In the genomic region with DNA sequence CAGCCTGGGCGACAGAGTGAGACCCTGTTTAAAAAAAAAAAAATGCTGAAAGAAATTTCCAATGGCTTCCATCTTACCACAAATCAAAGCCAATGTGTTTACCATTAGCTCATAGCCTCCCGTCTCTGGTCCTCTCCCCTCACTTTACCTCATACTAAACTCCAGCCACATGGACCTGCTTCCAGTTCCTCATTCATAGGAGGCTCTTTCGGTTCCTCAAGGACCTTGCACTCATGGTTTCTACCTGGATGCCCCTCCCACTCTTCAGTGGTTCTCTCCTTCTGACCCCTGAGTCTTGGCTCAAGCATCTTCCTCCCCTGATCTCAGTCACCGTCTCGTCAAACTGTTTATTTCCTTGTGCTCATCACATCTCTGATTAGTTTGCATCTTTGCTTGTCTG, we compare ENCODE assay signal across 34 cellular contexts. TPM values are rescaled to one million over a fixed set of nuclear protein-coding genes. Genes with fewer than 3 reads are reported as not detected.
A peak's percentile ranks its signal among the peaks of the same experiment; 100 is the strongest.
DNase-seq lines count a peak whose midpoint lies in the region; ATAC-seq, FAIRE-seq and TF ChIP-seq lines count a peak whose summit lies in the region.
"Had no signal": no experiment of that assay in that cellular context is flagged by ENCODE, and none has a peak within 500 bp of the region (broad histone marks: within the 10 kb centered on the region; RNA-seq: fewer than 3 reads in every experiment).

No MANE protein-coding gene starts in this region.

- H3K79me2 ChIP-seq in GM12878 (ENCODE audit: control insufficient read depth, insufficient read depth, low read length): no peaks in the 10 kb centered on the region

- no peak overlapping the region for H3K9ac ChIP-seq in GM12878 (ENCODE audit: control insufficient read depth, insufficient read depth, low read length)

- WGBS in GM12878 (ENCODE audit: insufficient coverage, insufficient replicate concordance, low lambda C conversion rate, missing lambda C conversion rate): 8% methylated on average over 5 of the region's 5 CpGs

- peaks cover 0 to 3% of the 10 kb centered on the region in 2 experiments; a peak in 1 of 4 replicates for H3K27me3 ChIP-seq in GM12878 (replicated peaks in 1 of 2; ENCODE audit: control insufficient read depth in 2 of 2, insufficient read depth in 2 of 2, low read length in 1 of 2)
- H3K27me3 ChIP-seq: ascending aorta had no signal

- H3K27me3 Mint-ChIP-seq in activated T-cell treated with anti-CD3 and anti-CD28 coated beads, Interleukin-2, amount 50 U/mL, for 4 hours (ENCODE audit: low read depth): peaks cover 25% of the 10 kb centered on the region

- peaks cover 13% of the 10 kb centered on the region for H3K4me1 Mint-ChIP-seq in activated T-cell treated with anti-CD3 and anti-CD28 coated beads, Interleukin-2, amount 50 U/mL, for 4 hours (ENCODE audit: low read depth)
- H3K4me1 Mint-ChIP-seq: activated naive CD8-positive, alpha-beta T cell treated with anti-CD3 and anti-CD28 coated beads, Interleukin-2, amount 10 ng/mL, durations not matched to agents 7 days and 5 days had no signal

- no peak overlapping the region for H3K27ac ChIP-seq in GM12878 (ENCODE audit: control insufficient read depth, insufficient read depth)
- H3K27ac ChIP-seq: ascending aorta, C4-2B, epithelial cell of prostate, psoas muscle, tibial artery had no signal

- no peaks in the 10 kb centered on the region for H3K9me3 ChIP-seq in GM12878 (replicated peaks; ENCODE audit: control insufficient read depth, insufficient read depth, low read length)
- H3K9me3 ChIP-seq: ascending aorta, Caco-2, mucosa of descending colon, psoas muscle, tibial artery had no signal

- H3K4me2 ChIP-seq in GM12878 (ENCODE audit: control insufficient read depth, insufficient read depth): no peak overlapping the region

- TF ChIP-seq CTCF in GM12878 (IDR thresholded peaks at IDR 0.05 in 2 of 3, conservative IDR thresholded peaks at IDR 0.05 in 1 of 3; ENCODE audit: control insufficient read depth in 2 of 3, extremely low read depth in 1 of 3, insufficient read depth in 1 of 3, low read depth in 3 of 3, low read length in 3 of 3): no peak

- TF ChIP-seq RAD21 in GM12878 (IDR thresholded peaks at IDR 0.05; ENCODE audit: insufficient read depth, low read depth, low read length): no peak

- intact Hi-C loops in GM12878 (cut with micrococcal nuclease; ENCODE audit: unreplicated experiment): no loop called here

- no peak overlapping the region for H3K4me3 Mint-ChIP-seq in activated T-cell treated with anti-CD3 and anti-CD28 coated beads, Interleukin-2, amount 50 U/mL, for 4 hours
- H3K4me3 Mint-ChIP-seq: activated CD4-positive, alpha-beta T cell treated with anti-CD3 and anti-CD28 coated beads, Interleukin-2, amount 10 ng/mL, durations not matched to agents 7 days and 5 days; activated naive CD8-positive, alpha-beta T cell treated with anti-CD3 and anti-CD28 coated beads, Interleukin-2, amount 10 ng/mL, durations not matched to agents 7 days and 5 days; activated T-cell treated with anti-CD3 and anti-CD28 coated beads, Interleukin-2, amount 50 U/mL, for 24 hours; natural killer cell treated with Interleukin-12 subunit alpha and Interleukin-12 subunit beta and Interleukin-15 and Interleukin-18, amount 100 ng/mL, for 72 hours; T-cell had no signal

- no TSS peak for BruUV-seq in GM12878 (replicated peaks; lab: Mats Ljungman, UMichigan)

- no peaks in the 10 kb centered on the region for H3K36me3 Mint-ChIP-seq in activated T-cell treated with anti-CD3 and anti-CD28 coated beads, Interleukin-2, amount 50 U/mL, for 4 hours (ENCODE audit: insufficient read depth)
- H3K36me3 Mint-ChIP-seq: activated naive CD8-positive, alpha-beta T cell treated with anti-CD3 and anti-CD28 coated beads, Interleukin-2, amount 10 ng/mL, durations not matched to agents 7 days and 5 days; natural killer cell treated with Interleukin-12 subunit alpha and Interleukin-12 subunit beta and Interleukin-15 and Interleukin-18, amount 100 ng/mL, for 72 hours; T-cell had no signal

- H3K36me3 ChIP-seq in GM12878 (ENCODE audit: control insufficient read depth in 2 of 2, insufficient read depth in 2 of 2, low read length in 1 of 2): no peaks in the 10 kb centered on the region
- H3K36me3 ChIP-seq: ascending aorta, tibial artery had no signal

- H2AFZ ChIP-seq in GM12878 (ENCODE audit: control insufficient read depth, low read depth, low read length): no peak overlapping the region

- POLR2A ChIA-PET in GM12878 (lab: Charles Lee): interaction anchor here (1.0 kb wide), 1 partner anchor 9 kb away, joined by 3 read pairs; no protein-coding TSS in a partner anchor

- no peak for TF ChIP-seq EP300 in GM12878 (IDR thresholded peaks at IDR 0.05; ENCODE audit: borderline replicate concordance in 1 of 2, control insufficient read depth in 1 of 2, low read depth in 2 of 2, low read length in 2 of 2)

- CTCF ChIA-PET in GM12878 (lab: Yijun Ruan, JAX): interaction anchor here (0.6 to 1.4 kb wide), 2 partner anchors 9 to 460 kb away, joined by 4 to 5 read pairs; no protein-coding TSS in a partner anchor

- H3K4me3 ChIP-seq in GM12878: no peak overlapping the region
- H3K4me3 ChIP-seq: ascending aorta, mucosa of descending colon, psoas muscle, tibial artery had no signal

- H3K9me3 Mint-ChIP-seq in activated T-cell treated with anti-CD3 and anti-CD28 coated beads, Interleukin-2, amount 50 U/mL, for 4 hours: no peaks in the 10 kb centered on the region
- H3K9me3 Mint-ChIP-seq: activated CD4-positive, alpha-beta T cell treated with anti-CD3 and anti-CD28 coated beads, Interleukin-2, amount 10 ng/mL, durations not matched to agents 7 days and 5 days; activated naive CD8-positive, alpha-beta T cell treated with anti-CD3 and anti-CD28 coated beads, Interleukin-2, amount 10 ng/mL, durations not matched to agents 7 days and 5 days; activated T-cell treated with anti-CD3 and anti-CD28 coated beads, Interleukin-2, amount 50 U/mL, for 24 hours; natural killer cell treated with Interleukin-12 subunit alpha and Interleukin-12 subunit beta and Interleukin-15 and Interleukin-18, amount 100 ng/mL, for 72 hours; T-cell had no signal

- peak; percentile 84 for FAIRE-seq in GM12878 (lab: Jason Lieb, UNC)
- FAIRE-seq: colon, RCC 7860 had no signal

- RAD21 ChIA-PET in GM12878 (lab: Charles Lee; ENCODE audit: unreplicated experiment): interaction anchor here (1.0 to 1.1 kb wide), 2 partner anchors 22 to 28 kb away, joined by 3 read pairs; no protein-coding TSS in a partner anchor

- DNase-seq in SIG-M5 treated with dmso at 0.1 percent for 504 hours (lab: John Stamatoyannopoulos, UW; ENCODE audit: unreplicated experiment): peak; percentile 11
- DNase-seq in SIG-M5 (lab: John Stamatoyannopoulos, UW): no peak
- DNase-seq in MV-4-11 (lab: John Stamatoyannopoulos, UW): peak; percentile 42
- peak; percentile 32 for DNase-seq in GM12878 (ENCODE audit: low read depth, low spot score)
- DNase-seq in DMS 273 treated with DMSO at 0.1 percent for 48 hours (lab: John Stamatoyannopoulos, UW): no peak
- DNase-seq in activated T-cell treated with anti-CD3 and anti-CD28 coated beads, Interleukin-2, amount 50 U/mL, for 4 hours: no peak
- no peak for DNase-seq in activated T-cell treated with anti-CD3 and anti-CD28 coated beads for 4 hours
- DNase-seq: 8988T; activated CD4-positive, alpha-beta T cell treated with anti-CD3 and anti-CD28 coated beads, Interleukin-2, amount 10 ng/mL, durations not matched to agents 7 days and 5 days; activated gamma-delta T cell; activated naive CD8-positive, alpha-beta T cell treated with anti-CD3 and anti-CD28 coated beads, Interleukin-2, amount 10 ng/mL, durations not matched to agents 7 days and 5 days; activated T-cell treated with anti-CD3 and anti-CD28 coated beads, Interleukin-2, amount 50 U/mL, for 24 hours; Caco-2; DMS79; hippocampal formation; mammary epithelial cell; mucosa of descending colon; NCI-H1417 treated with DMSO at 0.1 percent for 48 hours; NCI-H2081; NCI-H526; NK-92 treated with Interleukin-12 subunit alpha and Interleukin-12 subunit beta, amount 100 ng/mL, for 24 hours; occipital lobe; psoas muscle; T-cell; tibial artery had no signal

- H4K20me1 ChIP-seq in GM12878 (ENCODE audit: control insufficient read depth, insufficient read depth): no peaks in the 10 kb centered on the region

- TF ChIP-seq POLR2A in GM12878 (IDR thresholded peaks at IDR 0.05; ENCODE audit: low read depth, low read length): no peak

- ATAC-seq in GM12878 (peak; percentile 48), HG03095 (IDR thresholded peaks at IDR 0.05; ENCODE audit: unreplicated experiment) (no peak)
- no peak for ATAC-seq in activated T-cell treated with anti-CD3 and anti-CD28 coated beads, Interleukin-2, amount 50 U/mL, for 4 hours
- ATAC-seq: HCT116; mucosa of descending colon; natural killer cell treated with Interleukin-12 subunit alpha and Interleukin-12 subunit beta and Interleukin-15 and Interleukin-18, amount 100 ng/mL, for 72 hours; psoas muscle; sciatic nerve; T-cell had no signal

- SMC1A ChIA-PET in GM12878 (lab: Charles Lee; ENCODE audit: uncharacterized antibody, unreplicated experiment): no interaction called here

- in situ Hi-C loops in GM12878 (cut with MboI): no loop called here

- peaks cover 23% of the 10 kb centered on the region for H3K4me1 ChIP-seq in GM12878 (ENCODE audit: control insufficient read depth, insufficient read depth, low read length)

RNA-seq across cellular contexts. Expression of a gene that starts 3.8 kb away (rescaled TPM):
- 34.0 and 49.6 TPM in 2 replicates for total RNA-seq in GM12878 (2013; cell fraction: nucleolus; rRNA removed)
- total RNA-seq in GM12878 (2014; rRNA removed): 88.3 and 98.2 TPM in 2 replicates
- total RNA-seq in GM12878 (2014; rRNA removed; fragmentation: Illumina TruSeq; extraction: Trizol): 35.3 and 38.6 TPM in 2 replicates
- 63.8 and 72.1 TPM in 2 replicates for total RNA-seq in GM12878 (2021)
- polyA plus RNA-seq in GM12878 (2011; ENCODE audit: low read depth): 27.4 TPM
- 14.4 and 27.9 TPM in 2 replicates for polyA plus RNA-seq in GM12878 (2011; rRNA removed)
- 53.1 and 56.5 TPM in 2 replicates for polyA plus RNA-seq in GM12878 (2011; cell fraction: cytosol; rRNA removed)
- polyA plus RNA-seq in GM12878 (2011; cell fraction: nucleus; rRNA removed): 93.4 and 142 TPM in 2 replicates
- 26.0 and 37.6 TPM in 2 replicates for polyA plus RNA-seq in GM12878 (2012)
- 13.5 and 28.8 TPM in 2 replicates for polyA plus RNA-seq in GM12878 (2014; fragmentation: Illumina TruSeq; extraction: Trizol)
- polyA plus RNA-seq in GM12878 (2014; fragmentation: Nextera tagmentation; extraction: Ambion mirVana): 10 to 100 TPM; 17.0 to 33.5 TPM
- polyA plus RNA-seq in GM12878 (2014; rRNA removed): 80.6 and 124 TPM in 2 replicates
- polyA plus RNA-seq in GM12878 (2016; fragmentation: Nextera tagmentation; extraction: Ambion mirVana): 10 to 100 TPM; 63.2 to 64.1 TPM
- 19.9 and 23.1 TPM in 2 replicates for polyA minus RNA-seq in GM12878 (2011; rRNA and poly(A)+ RNA removed)
- 14.2 and 15.2 TPM in 2 replicates for polyA minus RNA-seq in GM12878 (2011; cell fraction: cytosol; rRNA and poly(A)+ RNA removed)
- 9.8 and 24.4 TPM in 2 replicates for polyA minus RNA-seq in GM12878 (2011; cell fraction: nucleus; rRNA and poly(A)+ RNA removed)
- 10 to 100 TPM; 50.1 to 53.5 (median 50.3) TPM for total RNA-seq in activated T-cell treated with anti-CD3 and anti-CD28 coated beads, Interleukin-2, amount 50 U/mL, for 4 hours

RNA-seq across cellular contexts. Expression of a gene that starts 21.6 kb away (rescaled TPM):
- total RNA-seq in GM12878 (2013; cell fraction: nucleolus; rRNA removed): 1.7 TPM in 1 of 2 replicates, not detected in the other
- total RNA-seq in GM12878 (2014; rRNA removed) (1.3 and 1.6 TPM in 2 replicates), GM12878 (2014; rRNA removed; fragmentation: Illumina TruSeq; extraction: Trizol) (0.49 and 0.69 TPM in 2 replicates), GM12878 (2021) (1.6 and 2.3 TPM in 2 replicates)
- 0.29 TPM for polyA plus RNA-seq in GM12878 (2011; ENCODE audit: low read depth)
- polyA plus RNA-seq in GM12878 (2011; rRNA removed) (0.19 and 0.58 TPM in 2 replicates), GM12878 (2014; fragmentation: Illumina TruSeq; extraction: Trizol) (0.32 TPM in 1 of 2 replicates, not detected in the other), GM12878 (2014; fragmentation: Nextera tagmentation; extraction: Ambion mirVana) (under 1 TPM in 1 of 2 experiments, not detected in 1; 0.09 TPM), GM12878 (2014; rRNA removed) (0.50 and 0.86 TPM in 2 replicates), GM12878 (2016; fragmentation: Nextera tagmentation; extraction: Ambion mirVana) (1 to 10 TPM; 1.3 to 2.5 TPM)
- 0.52 and 1.0 TPM in 2 replicates for polyA plus RNA-seq in GM12878 (2011; cell fraction: cytosol; rRNA removed)
- 1.8 TPM in 2 replicates for polyA plus RNA-seq in GM12878 (2011; cell fraction: nucleus; rRNA removed)
- polyA plus RNA-seq in GM12878 (2012): 1.0 and 1.3 TPM in 2 replicates
- 0.51 and 1.4 TPM in 2 replicates for polyA minus RNA-seq in GM12878 (2011; rRNA and poly(A)+ RNA removed)
- 0.67 TPM in 1 of 2 replicates, not detected in the other for polyA minus RNA-seq in GM12878 (2011; cell fraction: cytosol; rRNA and poly(A)+ RNA removed)
- 0.60 TPM in 1 of 2 replicates, not detected in the other for polyA minus RNA-seq in GM12878 (2011; cell fraction: nucleus; rRNA and poly(A)+ RNA removed)
- total RNA-seq in activated T-cell treated with anti-CD3 and anti-CD28 coated beads, Interleukin-2, amount 50 U/mL, for 4 hours: under 1 TPM; 0.65 to 0.68 (median 0.66) TPM

RNA-seq across cellular contexts. Expression of a gene that starts 26.1 kb away (rescaled TPM):
- 8.0 and 12.8 TPM in 2 replicates for total RNA-seq in GM12878 (2013; cell fraction: nucleolus; rRNA removed)
- total RNA-seq in GM12878 (2014; rRNA removed) (0.60 and 0.62 TPM in 2 replicates), GM12878 (2014; rRNA removed; fragmentation: Illumina TruSeq; extraction: Trizol) (0.28 and 0.40 TPM in 2 replicates), GM12878 (2021) (0.72 and 1.3 TPM in 2 replicates)
- 0.55 TPM for polyA plus RNA-seq in GM12878 (2011; ENCODE audit: low read depth)
- polyA plus RNA-seq in GM12878 (2011; rRNA removed) (0.68 and 1.0 TPM in 2 replicates), GM12878 (2014; fragmentation: Illumina TruSeq; extraction: Trizol) (0.50 TPM in 1 of 2 replicates, not detected in the other), GM12878 (2014; fragmentation: Nextera tagmentation; extraction: Ambion mirVana) (under 1 TPM; 0.06 to 0.07 TPM), GM12878 (2014; rRNA removed) (1.8 and 2.3 TPM in 2 replicates), GM12878 (2016; fragmentation: Nextera tagmentation; extraction: Ambion mirVana) (under 1 TPM; 0.18 to 0.40 TPM)
- polyA plus RNA-seq in GM12878 (2011; cell fraction: cytosol; rRNA removed): 1.3 and 1.5 TPM in 2 replicates
- polyA plus RNA-seq in GM12878 (2011; cell fraction: nucleus; rRNA removed): 11.5 and 15.2 TPM in 2 replicates
- 0.44 and 1.2 TPM in 2 replicates for polyA plus RNA-seq in GM12878 (2012)
- polyA minus RNA-seq in GM12878 (2011; rRNA and poly(A)+ RNA removed): 1.8 and 2.8 TPM in 2 replicates
- polyA minus RNA-seq in GM12878 (2011; cell fraction: cytosol; rRNA and poly(A)+ RNA removed): 0.40 and 1.4 TPM in 2 replicates
- polyA minus RNA-seq in GM12878 (2011; cell fraction: nucleus; rRNA and poly(A)+ RNA removed): 1.8 and 4.1 TPM in 2 replicates
- total RNA-seq in activated T-cell treated with anti-CD3 and anti-CD28 coated beads, Interleukin-2, amount 50 U/mL, for 4 hours: 1 to 10 TPM; 2.5 to 3.0 (median 2.6) TPM

Comparison
In these comparisons a context has a peak if more than half of its experiments do, and no peak if none do; other contexts are left out.
1. DNase-seq: peak in SIG-M5 treated with dmso at 0.1 percent for 504 hours (single experiment), MV-4-11 (single experiment) and GM12878 (single experiment); none in SIG-M5 (single experiment), DMS 273 treated with DMSO at 0.1 percent for 48 hours (single experiment), activated T-cell treated with anti-CD3 and anti-CD28 coated beads, Interleukin-2, amount 50 U/mL, for 4 hours (single experiment) and activated T-cell treated with anti-CD3 and anti-CD28 coated beads for 4 hours (single experiment).